16 cellular contexts compared by ENCODE assay signal in genomic region chr2:77370505-77370904, GRCh38.
A peak's percentile ranks its signal among the peaks of the same experiment; 100 is the strongest.
DNase-seq lines count a peak whose midpoint lies in the region; ATAC-seq and TF ChIP-seq lines count a peak whose summit lies in the region.
"Had no signal": no experiment of that assay in that cellular context is flagged by ENCODE, and none has a peak within 500 bp of the region (broad histone marks: within the 10 kb centered on the region; RNA-seq: fewer than 3 reads in every experiment).

No MANE protein-coding gene starts in this region.

- no peak for ATAC-seq in activated T-cell treated with anti-CD3 and anti-CD28 coated beads, Interleukin-2, amount 50 U/mL, for 72 hours (replicated peaks in 1 of 2)
- ATAC-seq: A549; CD8-positive, alpha-beta T cell had no signal

- no peak for TF ChIP-seq CTCF in mesothelial cell of epicardium (IDR thresholded peaks at IDR 0.05; ENCODE audit: unreplicated experiment)
- no peak for TF ChIP-seq CTCF in suprapubic skin (IDR thresholded peaks at IDR 0.05)

- peaks cover 9% of the 10 kb centered on the region for H3K36me3 Mint-ChIP-seq in mesothelial cell of epicardium
- H3K36me3 Mint-ChIP-seq in activated T-cell treated with anti-CD3 and anti-CD28 coated beads, Interleukin-2, amount 50 U/mL, for 72 hours (ENCODE audit: insufficient read depth in 2 of 2) = no peaks in the 10 kb centered on the region
- H3K36me3 Mint-ChIP-seq: CD8-positive, alpha-beta T cell had no signal

- WGBS in suprapubic skin = 31% methylated on average over 3 of the region's 3 CpGs

- H3K27ac ChIP-seq in suprapubic skin = no peak overlapping the region
- H3K27ac ChIP-seq: 22Rv1; A549; BLaER1 treated with 17β-estradiol and CSF1 and Interleukin-3, amounts not matched to agents 10 nM and 100 nM; C4-2B had no signal

- H3K4me1 ChIP-seq in suprapubic skin = no peaks in the 10 kb centered on the region
- H3K4me1 ChIP-seq: A549; BLaER1 treated with 17β-estradiol and CSF1 and Interleukin-3, amounts not matched to agents 10 nM and 100 nM; Caco-2 had no signal

- H3K4me1 Mint-ChIP-seq in mesothelial cell of epicardium = peaks cover 32% of the 10 kb centered on the region
- H3K4me1 Mint-ChIP-seq in activated T-cell treated with anti-CD3 and anti-CD28 coated beads, Interleukin-2, amount 50 U/mL, for 72 hours (ENCODE audit: low read depth) = no peaks in the 10 kb centered on the region
- H3K4me1 Mint-ChIP-seq: B cell had no signal

- peak overlapping the region; percentile 27 for H3K27ac Mint-ChIP-seq in mesothelial cell of epicardium
- H3K27ac Mint-ChIP-seq in activated T-cell treated with anti-CD3 and anti-CD28 coated beads, Interleukin-2, amount 50 U/mL, for 72 hours = no peak overlapping the region
- H3K27ac Mint-ChIP-seq: B cell; CD4-positive, alpha-beta T cell; CD8-positive, alpha-beta T cell had no signal

- no peak for TF ChIP-seq POLR2A in suprapubic skin (IDR thresholded peaks at IDR 0.05)

- no peaks in the 10 kb centered on the region for H3K9me3 ChIP-seq in suprapubic skin
- H3K9me3 ChIP-seq: A549; BLaER1 treated with 17β-estradiol and CSF1 and Interleukin-3, amounts not matched to agents 10 nM and 100 nM; Caco-2 had no signal

- no peak overlapping the region for H3K4me3 ChIP-seq in suprapubic skin
- H3K4me3 ChIP-seq: A549; BLaER1 treated with 17β-estradiol and CSF1 and Interleukin-3, amounts not matched to agents 10 nM and 100 nM had no signal

- no peaks in the 10 kb centered on the region for H3K27me3 ChIP-seq in suprapubic skin
- H3K27me3 ChIP-seq: BLaER1 treated with 17β-estradiol and CSF1 and Interleukin-3, amounts not matched to agents 10 nM and 100 nM had no signal

- DNase-seq in NCI-H510A treated with DMSO at 0.1 percent for 48 hours (lab: John Stamatoyannopoulos, UW) = peak; percentile 8
- no peak for DNase-seq in NCI-H510A (lab: John Stamatoyannopoulos, UW)
- no peak for DNase-seq in mesothelial cell of epicardium (ENCODE audit: low spot score in 2 of 2, unreplicated experiment in 2 of 2)
- DNase-seq in activated T-cell treated with anti-CD3 and anti-CD28 coated beads, Interleukin-2, amount 50 U/mL, for 72 hours = no peak
- no peak for DNase-seq in suprapubic skin (ENCODE audit: low spot score in 2 of 2)
- DNase-seq: AML-193; Caco-2; Calu3; CD4-positive, alpha-beta T cell; CD8-positive, alpha-beta T cell; GF-D8 had no signal

- no peaks in the 10 kb centered on the region for H3K36me3 ChIP-seq in suprapubic skin
- H3K36me3 ChIP-seq: BLaER1 treated with 17β-estradiol and CSF1 and Interleukin-3, amounts not matched to agents 10 nM and 100 nM had no signal

- H3K9me3 Mint-ChIP-seq in mesothelial cell of epicardium = peaks cover 15% of the 10 kb centered on the region
- H3K9me3 Mint-ChIP-seq in activated T-cell treated with anti-CD3 and anti-CD28 coated beads, Interleukin-2, amount 50 U/mL, for 72 hours = peaks cover 12% of the 10 kb centered on the region in 2 donors

- no peak overlapping the region for H3K4me3 Mint-ChIP-seq in mesothelial cell of epicardium
- no peak overlapping the region for H3K4me3 Mint-ChIP-seq in activated T-cell treated with anti-CD3 and anti-CD28 coated beads, Interleukin-2, amount 50 U/mL, for 72 hours
- H3K4me3 Mint-ChIP-seq: B cell; CD4-positive, alpha-beta T cell; CD8-positive, alpha-beta T cell had no signal

- TF ChIP-seq EP300 in suprapubic skin (IDR thresholded peaks at IDR 0.05) = no peak

- H3K27me3 Mint-ChIP-seq in mesothelial cell of epicardium (ENCODE audit: low read depth) = no peaks in the 10 kb centered on the region
- no peaks in the 10 kb centered on the region for H3K27me3 Mint-ChIP-seq in activated T-cell treated with anti-CD3 and anti-CD28 coated beads, Interleukin-2, amount 50 U/mL, for 72 hours (ENCODE audit: low read depth)
- H3K27me3 Mint-ChIP-seq: B cell; CD4-positive, alpha-beta T cell had no signal
